24 cellular contexts compared by ENCODE assay signal in genomic region chr10:12511651-12512050, GRCh38.
A peak's percentile ranks its signal among the peaks of the same experiment; 100 is the strongest.
DNase-seq lines count a peak whose midpoint lies in the region; ATAC-seq lines count a peak whose summit lies in the region.
"Had no signal": no experiment of that assay in that cellular context is flagged by ENCODE, and none has a peak within 500 bp of the region (broad histone marks: within the 10 kb centered on the region; RNA-seq: fewer than 3 reads in every experiment).

No MANE protein-coding gene starts in this region.

- no peak overlapping the region for H3K27ac Mint-ChIP-seq in activated CD8-positive, alpha-beta memory T cell treated with anti-CD3 and anti-CD28 coated beads, Interleukin-2, amount 10 ng/mL, durations not matched to agents 7 days and 5 days

- H3K9me3 Mint-ChIP-seq in activated CD8-positive, alpha-beta memory T cell treated with anti-CD3 and anti-CD28 coated beads, Interleukin-2, amount 10 ng/mL, durations not matched to agents 7 days and 5 days (ENCODE audit: low read depth), result no peaks in the 10 kb centered on the region

- DNase-seq in NCI-H1417 (lab: John Stamatoyannopoulos, UW), result peak in 2 of 3 experiments; percentile 40 to 61
- no peak for DNase-seq in NCI-H1417 treated with DMSO at 0.1 percent for 48 hours (lab: John Stamatoyannopoulos, UW)
- peak; percentile 26 for DNase-seq in activated CD8-positive, alpha-beta memory T cell treated with anti-CD3 and anti-CD28 coated beads, Interleukin-2, amount 10 ng/mL, durations not matched to agents 7 days and 5 days
- no peak for DNase-seq in activated CD8-positive, alpha-beta memory T cell treated with anti-CD3 and anti-CD28 coated beads, Interleukin-2, amount 50 U/mL, for 48 hours
- peak; percentile 28 for DNase-seq in ureter (ENCODE audit: low spot score)
- no peak for DNase-seq in cortex of kidney (lab: John Stamatoyannopoulos, UW)
- DNase-seq in SKM-1 treated with dmso at 0.1 percent for 144 hours (lab: John Stamatoyannopoulos, UW; ENCODE audit: unreplicated experiment), result no peak
- DNase-seq: 8988T; AML-193; C1 segment of cervical spinal cord; CD8-positive, alpha-beta memory T cell; EL; GF-D8; IMR-90; NCI-H1930; NCI-H2171; NCI-H345; NCI-H526; NK-92 treated with Interleukin-12 subunit alpha and Interleukin-12 subunit beta, amount 100 ng/mL, for 24 hours; SIG-M5; SK-N-SH had no signal

- ATAC-seq in activated CD8-positive, alpha-beta memory T cell treated with anti-CD3 and anti-CD28 coated beads, Interleukin-2, amount 10 ng/mL, durations not matched to agents 7 days and 5 days, result no peak
- peak; percentile 20 for ATAC-seq in esophagus mucosa
- ATAC-seq: HCT116, Panc1 had no signal

- no peaks in the 10 kb centered on the region for H3K27me3 Mint-ChIP-seq in activated CD8-positive, alpha-beta memory T cell treated with anti-CD3 and anti-CD28 coated beads, Interleukin-2, amount 10 ng/mL, durations not matched to agents 7 days and 5 days
- H3K27me3 Mint-ChIP-seq: CD8-positive, alpha-beta memory T cell had no signal

- no peak overlapping the region for H3K4me3 Mint-ChIP-seq in activated CD8-positive, alpha-beta memory T cell treated with anti-CD3 and anti-CD28 coated beads, Interleukin-2, amount 10 ng/mL, durations not matched to agents 7 days and 5 days
- H3K4me3 Mint-ChIP-seq: CD8-positive, alpha-beta memory T cell had no signal

- no peaks in the 10 kb centered on the region for H3K36me3 Mint-ChIP-seq in activated CD8-positive, alpha-beta memory T cell treated with anti-CD3 and anti-CD28 coated beads, Interleukin-2, amount 10 ng/mL, durations not matched to agents 7 days and 5 days

- CTCF ChIA-PET in activated CD8-positive, alpha-beta memory T cell treated with anti-CD3 and anti-CD28 coated beads, Interleukin-2, amount 10 ng/mL, durations not matched to agents 7 days and 5 days (lab: Charles Lee), result no interaction called here

- peaks cover 35% of the 10 kb centered on the region for H3K4me1 Mint-ChIP-seq in activated CD8-positive, alpha-beta memory T cell treated with anti-CD3 and anti-CD28 coated beads, Interleukin-2, amount 10 ng/mL, durations not matched to agents 7 days and 5 days

Comparison
In these comparisons a context has a peak if more than half of its experiments do, and no peak if none do; other contexts are left out.
1. DNase-seq: peak in NCI-H1417 (2 of 3), activated CD8-positive, alpha-beta memory T cell treated with anti-CD3 and anti-CD28 coated beads, Interleukin-2, amount 10 ng/mL, durations not matched to agents 7 days and 5 days (single experiment) and ureter (single experiment); none in NCI-H1417 treated with DMSO at 0.1 percent for 48 hours (single experiment), activated CD8-positive, alpha-beta memory T cell treated with anti-CD3 and anti-CD28 coated beads, Interleukin-2, amount 50 U/mL, for 48 hours (single experiment), cortex of kidney (single experiment) and SKM-1 treated with dmso at 0.1 percent for 144 hours (single experiment).